ENCODE assay signal across 22 cellular contexts in the genomic region with DNA sequence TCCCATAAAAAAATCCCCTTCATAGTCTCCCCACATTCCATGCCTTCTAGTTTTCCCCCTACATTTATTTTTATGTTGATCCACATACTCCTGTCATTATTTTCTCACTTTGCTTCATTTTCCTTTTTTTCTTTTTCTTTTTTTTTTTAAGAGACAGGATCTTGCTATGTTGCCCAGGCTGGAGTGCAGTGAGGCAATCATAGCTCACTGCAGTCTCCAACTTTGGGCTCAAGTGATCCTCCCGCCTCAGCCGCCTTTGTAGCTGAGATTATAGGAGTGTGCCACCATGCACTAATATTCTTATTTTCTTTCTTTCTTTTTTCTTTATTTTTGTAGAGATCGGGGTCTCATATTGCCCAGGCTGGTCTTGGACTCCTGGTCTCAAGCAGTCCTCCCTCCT. TPM values are rescaled to one million over a fixed set of nuclear protein-coding genes. Genes with fewer than 3 reads are reported as not detected.
A peak's percentile ranks its signal among the peaks of the same experiment; 100 is the strongest.
DNase-seq lines count a peak whose midpoint lies in the region; TF ChIP-seq lines count a peak whose summit lies in the region.
"Had no signal": no experiment of that assay in that cellular context is flagged by ENCODE, and none has a peak within 500 bp of the region (broad histone marks: within the 10 kb centered on the region; RNA-seq: fewer than 3 reads in every experiment).

No MANE protein-coding gene starts in this region.

- no peak overlapping the region for H2AK5ac ChIP-seq in trophoblast cell (ENCODE audit: low read length)

- TF ChIP-seq CTCF in HEK293 (tag by site-specific recombination; IDR thresholded peaks at IDR 0.05): no peak

- peak overlapping the region; percentile 12 for H3K27ac Mint-ChIP-seq in activated naive CD4-positive, alpha-beta T cell treated with anti-CD3 and anti-CD28 coated beads, Interleukin-2, amount 10 ng/mL, durations not matched to agents 7 days and 5 days
- H3K27ac Mint-ChIP-seq in dendritic cell treated with granulocyte-macrophage colony-stimulating factor and Interleukin-4, amounts not matched to agents 40 ng/mL and 50 ng/mL, for 4 days: peak overlapping the region; percentile 68
- H3K27ac Mint-ChIP-seq in CD8-positive, alpha-beta memory T cell: peak overlapping the region in 2 of 8 donors; percentile 36 to 50
- H3K27ac Mint-ChIP-seq: CD14-positive monocyte; CD4-positive, alpha-beta T cell; HFFc6 had no signal

- H3K36me3 ChIP-seq in HEK293 (ENCODE audit: control insufficient read depth in 2 of 2, insufficient read depth in 1 of 2, low read length in 2 of 2) (no peaks in the 10 kb centered on the region; a peak in 1 of 3 replicates), trophoblast cell (ENCODE audit: control insufficient read depth in 1 of 2, insufficient read depth in 2 of 2, low read length in 2 of 2) (peaks cover 3 to 4% of the 10 kb centered on the region in 2 experiments)
- no peaks in the 10 kb centered on the region for H3K36me3 ChIP-seq in CD8-positive, alpha-beta memory T cell (ENCODE audit: insufficient read depth, low read length)
- H3K36me3 ChIP-seq: BE2C had no signal

- H2BK120ac ChIP-seq in trophoblast cell (ENCODE audit: insufficient read depth, low read length, poor library complexity): no peak overlapping the region

- H3K4me3 ChIP-seq in HEK293 (ENCODE audit: low read depth, low read length) (no peak overlapping the region), trophoblast cell (ENCODE audit: low read depth, low read length) (no peak overlapping the region)
- H3K4me3 ChIP-seq in CD8-positive, alpha-beta memory T cell (ENCODE audit: low read length): no peak overlapping the region
- H3K4me3 ChIP-seq: A549; BLaER1 treated with 17β-estradiol and CSF1 and Interleukin-3, amounts not matched to agents 10 nM and 100 nM; GM23248 had no signal

- no peak overlapping the region for H3K4me3 Mint-ChIP-seq in activated naive CD4-positive, alpha-beta T cell treated with anti-CD3 and anti-CD28 coated beads, Interleukin-2, amount 10 ng/mL, durations not matched to agents 7 days and 5 days
- no peak overlapping the region for H3K4me3 Mint-ChIP-seq in dendritic cell treated with granulocyte-macrophage colony-stimulating factor and Interleukin-4, amounts not matched to agents 40 ng/mL and 50 ng/mL, for 4 days
- no peak overlapping the region for H3K4me3 Mint-ChIP-seq in CD8-positive, alpha-beta memory T cell
- H3K4me3 Mint-ChIP-seq: CD14-positive monocyte; CD4-positive, alpha-beta T cell; HFFc6 had no signal

- POLR2A ChIA-PET in HEK293 (lab: Yijun Ruan, JAX): no interaction called here
- POLR2A ChIA-PET in CD8-positive, alpha-beta memory T cell (lab: Charles Lee): no interaction called here

- H3K27me3 ChIP-seq in trophoblast cell (ENCODE audit: insufficient read depth, low read length): no peaks in the 10 kb centered on the region
- H3K27me3 ChIP-seq in CD8-positive, alpha-beta memory T cell (ENCODE audit: insufficient read depth, low read length, poor library complexity, severe bottlenecking): no peaks in the 10 kb centered on the region
- H3K27me3 ChIP-seq: BE2C; BLaER1 treated with 17β-estradiol and CSF1 and Interleukin-3, amounts not matched to agents 10 nM and 100 nM had no signal

- H3K4me2 ChIP-seq in trophoblast cell (ENCODE audit: low read length): no peak overlapping the region
- H3K4me2 ChIP-seq: A549; BLaER1 treated with 17β-estradiol and CSF1 and Interleukin-3, amounts not matched to agents 10 nM and 100 nM had no signal

- peak overlapping the region; percentile 79 for H3K4ac ChIP-seq in trophoblast cell (ENCODE audit: low read depth, low read length)

- no peak overlapping the region for H3K14ac ChIP-seq in trophoblast cell (ENCODE audit: low read length)

- H3K4me1 Mint-ChIP-seq in activated naive CD4-positive, alpha-beta T cell treated with anti-CD3 and anti-CD28 coated beads, Interleukin-2, amount 10 ng/mL, durations not matched to agents 7 days and 5 days: peaks cover 4% of the 10 kb centered on the region
- peaks cover 56% of the 10 kb centered on the region for H3K4me1 Mint-ChIP-seq in dendritic cell treated with granulocyte-macrophage colony-stimulating factor and Interleukin-4, amounts not matched to agents 40 ng/mL and 50 ng/mL, for 4 days (ENCODE audit: low read depth)
- peaks cover 45 to 74% (median 69%) of the 10 kb centered on the region in 3 donors for H3K4me1 Mint-ChIP-seq in CD8-positive, alpha-beta memory T cell

- no peak overlapping the region for H2AFZ ChIP-seq in trophoblast cell (ENCODE audit: insufficient read depth, low read length, poor library complexity)
- H2AFZ ChIP-seq: GM23248 had no signal

- no peaks in the 10 kb centered on the region for H3K9me3 Mint-ChIP-seq in activated naive CD4-positive, alpha-beta T cell treated with anti-CD3 and anti-CD28 coated beads, Interleukin-2, amount 10 ng/mL, durations not matched to agents 7 days and 5 days
- no peaks in the 10 kb centered on the region for H3K9me3 Mint-ChIP-seq in dendritic cell treated with granulocyte-macrophage colony-stimulating factor and Interleukin-4, amounts not matched to agents 40 ng/mL and 50 ng/mL, for 4 days
- no peaks in the 10 kb centered on the region for H3K9me3 Mint-ChIP-seq in CD8-positive, alpha-beta memory T cell
- H3K9me3 Mint-ChIP-seq: CD4-positive, alpha-beta T cell; HFFc6 had no signal

- no peak overlapping the region for H4K12ac ChIP-seq in trophoblast cell (ENCODE audit: low read depth, low read length)

- H3K23ac ChIP-seq in trophoblast cell (ENCODE audit: low read length): no peak overlapping the region

- no peak overlapping the region for H4K8ac ChIP-seq in trophoblast cell (ENCODE audit: low read depth, low read length)

- no peak for DNase-seq in activated naive CD4-positive, alpha-beta T cell treated with anti-CD3 and anti-CD28 coated beads, Interleukin-2, amount 10 ng/mL, durations not matched to agents 7 days and 5 days
- DNase-seq in activated naive CD4-positive, alpha-beta T cell treated with anti-CD3 and anti-CD28 coated beads, Interleukin-2, amount 50 U/mL, for 16 hours: no peak
- DNase-seq in trophoblast cell (no peak), GF-D8 (lab: John Stamatoyannopoulos, UW) (no peak)
- DNase-seq in CD8-positive, alpha-beta memory T cell: no peak
- DNase-seq: 8988T; ACHN; AML-193; BE2C; Calu3; CD4-positive, alpha-beta T cell; COR-L47; DMS53; DMS79 treated with DMSO at 0.1 percent for 48 hours; GM23248; H7; HFFc6 had no signal

- H3K79me2 ChIP-seq in trophoblast cell (ENCODE audit: control insufficient read depth, insufficient read depth, low read length, poor library complexity): peaks cover 21% of the 10 kb centered on the region

- H3K27ac ChIP-seq in HEK293 (ENCODE audit: extremely low read depth, low read depth, low read length) (no peak overlapping the region), trophoblast cell (ENCODE audit: low read depth, low read length) (no peak overlapping the region)
- H3K27ac ChIP-seq in CD8-positive, alpha-beta memory T cell (ENCODE audit: low read depth, low read length): no peak overlapping the region
- H3K27ac ChIP-seq: A549; BLaER1 treated with 17β-estradiol and CSF1 and Interleukin-3, amounts not matched to agents 10 nM and 100 nM; GM23248 had no signal

- H4K91ac ChIP-seq in trophoblast cell (ENCODE audit: low read depth, low read length): no peak overlapping the region

- H3K36me3 Mint-ChIP-seq in activated naive CD4-positive, alpha-beta T cell treated with anti-CD3 and anti-CD28 coated beads, Interleukin-2, amount 10 ng/mL, durations not matched to agents 7 days and 5 days: peaks cover 12% of the 10 kb centered on the region
- H3K36me3 Mint-ChIP-seq in dendritic cell treated with granulocyte-macrophage colony-stimulating factor and Interleukin-4, amounts not matched to agents 40 ng/mL and 50 ng/mL, for 4 days (ENCODE audit: low read depth): peaks cover 13% of the 10 kb centered on the region
- peaks cover 4 to 7% (median 6%) of the 10 kb centered on the region in 3 donors for H3K36me3 Mint-ChIP-seq in CD8-positive, alpha-beta memory T cell

- H3K9ac ChIP-seq in trophoblast cell (ENCODE audit: low read length): no peak overlapping the region
- H3K9ac ChIP-seq: BLaER1 treated with 17β-estradiol and CSF1 and Interleukin-3, amounts not matched to agents 10 nM and 100 nM; GM23248 had no signal

- H2BK5ac ChIP-seq in trophoblast cell (ENCODE audit: low read depth, low read length, poor library complexity): no peak overlapping the region

- no CpG with 5 or more reads among the region's 3 CpGs for WGBS in trophoblast cell (ENCODE audit: extremely low coverage, insufficient coverage, insufficient read length)

- H3K4me1 ChIP-seq in HEK293 (ENCODE audit: control insufficient read depth, insufficient read depth, low read length): peaks cover under 1% of the 10 kb centered on the region
- H3K4me1 ChIP-seq in trophoblast cell (ENCODE audit: control insufficient read depth in 1 of 2, insufficient read depth in 2 of 2, low read length in 2 of 2): peaks cover 0 to 3% of the 10 kb centered on the region in 2 experiments
- peaks cover 12% of the 10 kb centered on the region for H3K4me1 ChIP-seq in CD8-positive, alpha-beta memory T cell (ENCODE audit: insufficient read depth, low read length)
- H3K4me1 ChIP-seq: A549, BE2C had no signal

- H3K27me3 Mint-ChIP-seq in activated naive CD4-positive, alpha-beta T cell treated with anti-CD3 and anti-CD28 coated beads, Interleukin-2, amount 10 ng/mL, durations not matched to agents 7 days and 5 days: no peaks in the 10 kb centered on the region
- no peaks in the 10 kb centered on the region for H3K27me3 Mint-ChIP-seq in dendritic cell treated with granulocyte-macrophage colony-stimulating factor and Interleukin-4, amounts not matched to agents 40 ng/mL and 50 ng/mL, for 4 days
- H3K27me3 Mint-ChIP-seq in CD8-positive, alpha-beta memory T cell: no peaks in the 10 kb centered on the region
- H3K27me3 Mint-ChIP-seq: CD4-positive, alpha-beta T cell had no signal

- H3K79me1 ChIP-seq in trophoblast cell (ENCODE audit: low read length): no peaks in the 10 kb centered on the region

- CTCF ChIA-PET in activated naive CD4-positive, alpha-beta T cell treated with anti-CD3 and anti-CD28 coated beads, Interleukin-2, amount 10 ng/mL, durations not matched to agents 7 days and 5 days (lab: Charles Lee): no interaction called here
- CTCF ChIA-PET in HEK293 (lab: Yijun Ruan, JAX): no interaction called here
- CTCF ChIA-PET in CD8-positive, alpha-beta memory T cell (lab: Charles Lee): no interaction called here

- no peaks in the 10 kb centered on the region for H3K9me3 ChIP-seq in HEK293 (ENCODE audit: control insufficient read depth, insufficient read depth, low read depth, low read length)
- H3K9me3 ChIP-seq in trophoblast cell (ENCODE audit: insufficient read depth, low read depth, low read length): no peaks in the 10 kb centered on the region
- H3K9me3 ChIP-seq in CD8-positive, alpha-beta memory T cell (ENCODE audit: low read length): no peaks in the 10 kb centered on the region
- H3K9me3 ChIP-seq: A549, BE2C had no signal

- intact Hi-C loops in dendritic cell treated with granulocyte-macrophage colony-stimulating factor and Interleukin-4, amounts not matched to agents 40 ng/mL and 50 ng/mL, for 4 days (cut with micrococcal nuclease): no loop called here

- H2BK12ac ChIP-seq in trophoblast cell (ENCODE audit: low read length): no peak overlapping the region

- no peak overlapping the region for H3K18ac ChIP-seq in trophoblast cell (ENCODE audit: low read length)

RNA-seq across cellular contexts. Expression of gene RNF2, which starts 7.8 kb away (rescaled TPM):
- polyA plus RNA-seq in trophoblast cell (2013): 39.0 and 41.8 TPM in 2 replicates
- 10 to 100 TPM; 30.5 to 32.2 TPM for total RNA-seq in CD8-positive, alpha-beta memory T cell
- 29.6 TPM for polyA plus RNA-seq in CD8-positive, alpha-beta memory T cell
